35 cellular contexts compared by ENCODE assay signal in genomic region chr5:85681871-85682270, GRCh38.
"Had no signal": no experiment of that assay in that cellular context is flagged by ENCODE, and none has a peak within 500 bp of the region (broad histone marks: within the 10 kb centered on the region; RNA-seq: fewer than 3 reads in every experiment).

No MANE protein-coding gene starts in this region.

- H3K27ac ChIP-seq: PC-9, RWPE1, SK-N-MC, VCaP had no signal

- H3K4me2 ChIP-seq: PC-9 had no signal

- ATAC-seq: activated naive CD8-positive, alpha-beta T cell treated with anti-CD3 and anti-CD28 coated beads, Interleukin-2, amount 50 U/mL, for 24 hours; activated T-cell treated with anti-CD3 and anti-CD28 coated beads, Interleukin-2, amount 50 U/mL, for 4 hours had no signal

- H3K4me3 Mint-ChIP-seq: activated B cell treated with CpG ODN at 0.5 μM for 24 hours; activated CD4-positive, alpha-beta memory T cell treated with anti-CD3 and anti-CD28 coated beads for 36 hours; activated naive CD4-positive, alpha-beta T cell treated with anti-CD3 and anti-CD28 coated beads, Interleukin-2, amount 10 ng/mL, durations not matched to agents 7 days and 5 days; activated naive CD8-positive, alpha-beta T cell; activated naive CD8-positive, alpha-beta T cell treated with anti-CD3 and anti-CD28 coated beads, Interleukin-2, amount 50 U/mL, for 24 hours; activated T-cell treated with anti-CD3 and anti-CD28 coated beads, Interleukin-2, amount 50 U/mL, for 4 hours; brain; central memory CD8-positive, alpha-beta T cell had no signal

- DNase-seq: activated B cell treated with CpG ODN at 0.5 μM for 24 hours; activated CD4-positive, alpha-beta memory T cell treated with anti-CD3 and anti-CD28 coated beads for 36 hours; activated CD4-positive, alpha-beta T cell treated with anti-CD3 and anti-CD28 coated beads for 4 hours; activated CD4-positive, alpha-beta T cell treated with anti-CD3 and anti-CD28 coated beads, Interleukin-2, amount 50 U/mL, for 1 hour; activated CD4-positive, CD25-positive, alpha-beta regulatory T cell treated with anti-CD3 and anti-CD28 coated beads, Interleukin-2, amount 50 U/mL, for 72 hours; activated CD8-positive, alpha-beta memory T cell treated with anti-CD3 and anti-CD28 coated beads, Interleukin-2, amount 50 U/mL, for 4 hours; activated effector memory CD4-positive, alpha-beta T cell treated with Interleukin-2 at 50 U/mL for 16 hours; activated naive CD4-positive, alpha-beta T cell treated with anti-CD3 and anti-CD28 coated beads, Interleukin-2, amount 10 ng/mL, durations not matched to agents 7 days and 5 days; activated naive CD8-positive, alpha-beta T cell treated with anti-CD3 and anti-CD28 coated beads, Interleukin-2, amount 50 U/mL, for 24 hours; activated T-cell treated with anti-CD3 and anti-CD28 coated beads for 4 hours; activated T-cell treated with anti-CD3 and anti-CD28 coated beads, Interleukin-2, amount 50 U/mL, for 4 hours; anterior cingulate cortex; Kasumi-1; KG1; MG63; NCI-H1048; NCI-H1105 treated with DMSO at 0.1 percent for 48 hours; NCI-H1436; NCI-H1694; NCI-H1930; NCI-H2081 treated with DMSO at 0.1 percent for 48 hours; NCI-H226; NCI-H446 treated with DMSO at 0.1 percent for 48 hours; NCI-H524; NCI-H748 treated with DMSO at 0.1 percent for 48 hours; NK-92 treated with Interleukin-12 subunit alpha and Interleukin-12 subunit beta, amount 100 ng/mL, for 24 hours; PC-9; Right ventricle myocardium superior; T1000 had no signal

- H3K4me1 Mint-ChIP-seq: activated B cell treated with CpG ODN at 0.5 μM for 24 hours; activated naive CD4-positive, alpha-beta T cell treated with anti-CD3 and anti-CD28 coated beads, Interleukin-2, amount 10 ng/mL, durations not matched to agents 7 days and 5 days; activated naive CD8-positive, alpha-beta T cell treated with anti-CD3 and anti-CD28 coated beads, Interleukin-2, amount 50 U/mL, for 24 hours; brain; central memory CD8-positive, alpha-beta T cell had no signal

- H2AFZ ChIP-seq: PC-9 had no signal

- H3K9me3 Mint-ChIP-seq: activated CD4-positive, alpha-beta memory T cell treated with anti-CD3 and anti-CD28 coated beads for 36 hours; activated naive CD8-positive, alpha-beta T cell treated with anti-CD3 and anti-CD28 coated beads, Interleukin-2, amount 50 U/mL, for 24 hours; activated T-cell treated with anti-CD3 and anti-CD28 coated beads, Interleukin-2, amount 50 U/mL, for 4 hours had no signal

- H3K27ac Mint-ChIP-seq: activated B cell treated with CpG ODN at 0.5 μM for 24 hours; activated CD4-positive, alpha-beta memory T cell treated with anti-CD3 and anti-CD28 coated beads for 36 hours; activated naive CD4-positive, alpha-beta T cell treated with anti-CD3 and anti-CD28 coated beads, Interleukin-2, amount 10 ng/mL, durations not matched to agents 7 days and 5 days; activated naive CD8-positive, alpha-beta T cell; activated naive CD8-positive, alpha-beta T cell treated with anti-CD3 and anti-CD28 coated beads, Interleukin-2, amount 50 U/mL, for 24 hours; brain had no signal

- H3K27me3 Mint-ChIP-seq: activated B cell treated with CpG ODN at 0.5 μM for 24 hours; activated CD4-positive, alpha-beta memory T cell treated with anti-CD3 and anti-CD28 coated beads for 36 hours; activated naive CD4-positive, alpha-beta T cell treated with anti-CD3 and anti-CD28 coated beads, Interleukin-2, amount 10 ng/mL, durations not matched to agents 7 days and 5 days; activated naive CD8-positive, alpha-beta T cell; activated naive CD8-positive, alpha-beta T cell treated with anti-CD3 and anti-CD28 coated beads, Interleukin-2, amount 50 U/mL, for 24 hours; brain; central memory CD8-positive, alpha-beta T cell had no signal

- H3K4me3 ChIP-seq: MG63, PC-9, SK-N-MC had no signal

- H3K9me3 ChIP-seq: MG63 had no signal

- H3K36me3 Mint-ChIP-seq: activated CD4-positive, alpha-beta memory T cell treated with anti-CD3 and anti-CD28 coated beads for 36 hours; activated naive CD4-positive, alpha-beta T cell treated with anti-CD3 and anti-CD28 coated beads, Interleukin-2, amount 10 ng/mL, durations not matched to agents 7 days and 5 days; activated naive CD8-positive, alpha-beta T cell; brain had no signal

- H3K27me3 ChIP-seq: MG63 had no signal

- H3K36me3 ChIP-seq: MG63 had no signal
